31 cellular contexts compared by ENCODE assay signal in the genomic region with DNA sequence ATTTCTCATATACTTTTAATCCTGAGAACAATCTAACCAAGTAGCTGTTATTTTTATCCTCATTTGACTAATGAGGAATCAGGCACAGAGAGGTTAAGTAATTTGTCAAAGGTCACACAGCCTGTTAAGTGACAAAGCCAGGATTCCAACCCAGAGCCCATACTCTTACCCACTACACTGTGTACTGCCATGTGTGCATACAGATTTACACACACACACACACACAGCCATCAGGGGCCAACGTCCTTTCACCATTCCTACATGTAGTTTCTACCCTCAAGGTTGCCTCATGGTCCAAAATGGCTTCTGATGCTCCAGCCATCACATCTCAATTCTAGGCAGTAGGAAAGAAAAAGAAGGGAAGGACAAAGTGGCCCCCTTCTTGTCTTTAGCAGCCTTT.
"Had no signal": no experiment of that assay in that cellular context is flagged by ENCODE, and none has a peak within 500 bp of the region (broad histone marks: within the 10 kb centered on the region; RNA-seq: fewer than 3 reads in every experiment).

No MANE protein-coding gene starts in this region.

- H3K9me3 ChIP-seq: neutrophil, ovary, psoas muscle, suprapubic skin, testis, tibial artery, transverse colon, upper lobe of left lung, vagina had no signal

- H3K27ac Mint-ChIP-seq: natural killer cell treated with Interleukin-12 subunit alpha and Interleukin-12 subunit beta and Interleukin-15 and Interleukin-18, amount 100 ng/mL, for 72 hours; progenitor cell of endocrine pancreas; stimulated activated memory B cell treated with anti-CD40 and anti-IgM and Interleukin-4, amounts not matched to agents 10 μg/mL and 1 μg/mL and 100 μg/mL, for 72 hours had no signal

- H3K79me2 ChIP-seq: parathyroid adenoma had no signal

- H3K4me3 Mint-ChIP-seq: naive thymus-derived CD8-positive, alpha-beta T cell; natural killer cell treated with Interleukin-12 subunit alpha and Interleukin-12 subunit beta and Interleukin-15 and Interleukin-18, amount 100 ng/mL, for 72 hours; nephron progenitor cell; neural crest cell; stimulated activated memory B cell treated with anti-CD40 and anti-IgM and Interleukin-4, amounts not matched to agents 10 μg/mL and 1 μg/mL and 100 μg/mL, for 72 hours; stimulated activated naive CD8-positive, alpha-beta T cell treated with anti-CD3 and anti-CD28 coated beads, Interleukin-15, amount 100 ng/mL, for 72 hours had no signal

- H3K27ac ChIP-seq: neutrophil, ovary, parathyroid adenoma, psoas muscle, spleen, suprapubic skin, testis, tibial artery, transverse colon, upper lobe of left lung, vagina had no signal

- ATAC-seq: naive thymus-derived CD8-positive, alpha-beta T cell; natural killer cell treated with Interleukin-12 subunit alpha and Interleukin-12 subunit beta and Interleukin-15 and Interleukin-18, amount 100 ng/mL, for 72 hours; psoas muscle; right cardiac atrium; sciatic nerve; stimulated activated memory B cell treated with anti-CD40 and anti-IgM and Interleukin-4, amounts not matched to agents 10 μg/mL and 1 μg/mL and 100 μg/mL, for 72 hours; stimulated activated naive CD8-positive, alpha-beta T cell treated with anti-CD3 and anti-CD28 coated beads, Interleukin-15, amount 100 ng/mL, for 72 hours; stimulated activated naive CD8-positive, alpha-beta T cell treated with anti-CD3 and anti-CD28 coated beads, Interleukin-15, Interleukin-2, amounts not matched to agents 100 U/mL and 50 U/mL, for 24 hours had no signal

- FAIRE-seq: urothelium cell line had no signal

- DNase-seq: naive thymus-derived CD8-positive, alpha-beta T cell; nephron progenitor cell; ovary; psoas muscle; right cardiac atrium; spleen; stimulated activated CD4-positive, alpha-beta T cell treated with anti-CD3 and anti-CD28 coated beads, Interleukin-12 subunit alpha, Interleukin-12 subunit beta, amount 100 ng/mL, for 4 hours; stimulated activated CD4-positive, alpha-beta T cell treated with anti-CD3 and anti-CD28 coated beads, Interleukin-1b, Interleukin-23, amount 100 ng/mL, for 48 hours; stimulated activated CD4-positive, alpha-beta T cell treated with anti-CD3 and anti-CD28 coated beads, Interleukin-4, amount 100 ng/mL, for 1 hour; stimulated activated CD4-positive, alpha-beta T cell treated with anti-CD3 and anti-CD28 coated beads, Interleukin-4, amount 100 ng/mL, for 4 hours; stimulated activated CD8-positive, alpha-beta memory T cell treated with anti-CD3 and anti-CD28 coated beads, Interleukin-4, amount 100 ng/mL, for 48 hours; stimulated activated naive CD4-positive, alpha-beta T cell; stimulated activated naive CD8-positive, alpha-beta T cell treated with anti-CD3 and anti-CD28 coated beads, Interleukin-15, amount 100 ng/mL, for 72 hours; stimulated activated naive CD8-positive, alpha-beta T cell treated with anti-CD3 and anti-CD28 coated beads, Interleukin-15, Interleukin-2, amounts not matched to agents 100 U/mL and 50 U/mL, for 24 hours; substantia nigra; testis; tibial artery; upper lobe of left lung had no signal

- H3K9ac ChIP-seq: parathyroid adenoma had no signal

- H3K9me3 Mint-ChIP-seq: naive thymus-derived CD8-positive, alpha-beta T cell; natural killer cell treated with Interleukin-12 subunit alpha and Interleukin-12 subunit beta and Interleukin-15 and Interleukin-18, amount 100 ng/mL, for 72 hours; neural crest cell; stimulated activated naive CD8-positive, alpha-beta T cell treated with anti-CD3 and anti-CD28 coated beads, Interleukin-15, amount 100 ng/mL, for 72 hours had no signal

- H3K27me3 Mint-ChIP-seq: naive thymus-derived CD8-positive, alpha-beta T cell; natural killer cell treated with Interleukin-12 subunit alpha and Interleukin-12 subunit beta and Interleukin-15 and Interleukin-18, amount 100 ng/mL, for 72 hours; progenitor cell of endocrine pancreas; stimulated activated memory B cell treated with anti-CD40 and anti-IgM and Interleukin-4, amounts not matched to agents 10 μg/mL and 1 μg/mL and 100 μg/mL, for 72 hours; stimulated activated naive CD8-positive, alpha-beta T cell treated with anti-CD3 and anti-CD28 coated beads, Interleukin-15, amount 100 ng/mL, for 72 hours had no signal

- H3K4me3 ChIP-seq: ovary, psoas muscle, skin epidermis, smooth muscle cell, spleen, suprapubic skin, testis, tibial artery, transverse colon, upper lobe of left lung, vagina had no signal

- H3K36me3 ChIP-seq: ovary, transverse colon, vagina had no signal

- H3K27me3 ChIP-seq: neutrophil, ovary, spleen, suprapubic skin, testis, tibial artery, transverse colon, upper lobe of left lung, vagina had no signal

- H2AFZ ChIP-seq: parathyroid adenoma had no signal

- H3K4me1 Mint-ChIP-seq: naive thymus-derived CD8-positive, alpha-beta T cell; nephron progenitor cell; neural crest cell; stimulated activated memory B cell treated with anti-CD40 and anti-IgM and Interleukin-4, amounts not matched to agents 10 μg/mL and 1 μg/mL and 100 μg/mL, for 72 hours; stimulated activated naive CD8-positive, alpha-beta T cell treated with anti-CD3 and anti-CD28 coated beads, Interleukin-15, amount 100 ng/mL, for 72 hours had no signal

- H3K4me2 ChIP-seq: smooth muscle cell had no signal

- H3K4me1 ChIP-seq: parathyroid adenoma, psoas muscle, spleen, testis, tibial artery, transverse colon, upper lobe of left lung, vagina had no signal
